8 cellular contexts compared by ENCODE assay signal in genomic region chr20:3202965-3203314, GRCh38. TPM values are rescaled to one million over a fixed set of nuclear protein-coding genes. Genes with fewer than 3 reads are reported as not detected.
DNase-seq lines count a peak whose midpoint lies in the region; ATAC-seq and TF ChIP-seq lines count a peak whose summit lies in the region.

No MANE protein-coding gene starts in this region.

- no peak for TF ChIP-seq CTCF in HCT116 (IDR thresholded peaks at IDR 0.05 in 2 of 3, conservative IDR thresholded peaks at IDR 0.05 in 1 of 3; ENCODE audit: borderline replicate concordance in 1 of 3, insufficient read depth in 1 of 3, low read depth in 2 of 3, low read length in 2 of 3)
- no peak for TF ChIP-seq CTCF in activated B cell treated with CpG ODN at 0.5 μM for 24 hours (IDR thresholded peaks at IDR 0.05)
- no peak for TF ChIP-seq CTCF in foreskin keratinocyte (conservative IDR thresholded peaks at IDR 0.05)
- TF ChIP-seq CTCF in smooth muscle cell (IDR thresholded peaks at IDR 0.05; ENCODE audit: borderline replicate concordance, insufficient read depth, poor library complexity, severe bottlenecking) = no peak

- DNase-seq in HCT116 (ENCODE audit: low read depth, low spot score) (no peak), activated B cell treated with CpG ODN at 0.5 μM for 24 hours (no peak), foreskin keratinocyte (no peak), smooth muscle cell (lab: John Stamatoyannopoulos, UW; ENCODE audit: unreplicated experiment) (no peak), NCI-H2107 treated with DMSO at 0.1 percent for 48 hours (lab: John Stamatoyannopoulos, UW; ENCODE audit: unreplicated experiment) (no peak), NCI-H1092 (lab: John Stamatoyannopoulos, UW) (no peak), SHP77 treated with DMSO at 0.1 percent for 48 hours (lab: John Stamatoyannopoulos, UW) (no peak)

- peaks cover 13% of the 10 kb centered on the region for H3K4me1 Mint-ChIP-seq in activated B cell treated with CpG ODN at 0.5 μM for 24 hours

- H3K27ac ChIP-seq in HCT116 (ENCODE audit: low read depth, low read length) (peak overlapping the region; percentile 87), foreskin keratinocyte (peak overlapping the region; percentile 7), smooth muscle cell (ENCODE audit: low read depth) (no peak overlapping the region)

- no peaks in the 10 kb centered on the region for H3K9me3 Mint-ChIP-seq in activated B cell treated with CpG ODN at 0.5 μM for 24 hours

- BruUV-seq in HCT116 (replicated peaks; lab: Mats Ljungman, UMichigan) = no TSS peak

- H3F3A ChIP-seq in smooth muscle cell (ENCODE audit: low read depth) = no peaks in the 10 kb centered on the region

- TF ChIP-seq POLR2A in HCT116 (IDR thresholded peaks at IDR 0.05; ENCODE audit: borderline replicate concordance, extremely low read depth, insufficient read depth, insufficient read length) = no peak

- intact Hi-C loops in HCT116 (cut with micrococcal nuclease) (no loop called here), activated B cell treated with CpG ODN at 0.5 μM for 24 hours (cut with micrococcal nuclease) (loop anchor here (5.0 to 10.0 kb wide), 2 partner anchors 46 to 562 kb away; partner anchors contain the start of genes ADISSP, FASTKD5 and UBOX5)

- POLR2A ChIA-PET in HCT116 (lab: Charles Lee) (no interaction called here), activated B cell treated with CpG ODN at 0.5 μM for 24 hours (lab: Charles Lee) (interaction anchor here (0.6 kb wide), 1 partner anchor 58 kb away, joined by 3 read pairs; no protein-coding TSS in a partner anchor)

- H3K4me3 Mint-ChIP-seq in activated B cell treated with CpG ODN at 0.5 μM for 24 hours = peak overlapping the region; percentile 32

- RAD21 ChIA-PET in HCT116 (lab: Charles Lee; ENCODE audit: low non-redundant PET in 1 of 2, low total read pairs in 2 of 2, uncharacterized antibody in 2 of 2, unreplicated experiment in 2 of 2) = no interaction called here

- CTCF ChIA-PET in HCT116 (lab: Charles Lee) (no interaction called here), activated B cell treated with CpG ODN at 0.5 μM for 24 hours (lab: Charles Lee) (no interaction called here)

- no peak overlapping the region for H2AFZ ChIP-seq in HCT116 (ENCODE audit: low read depth, low read length, poor library complexity, severe bottlenecking)
- H2AFZ ChIP-seq in smooth muscle cell (ENCODE audit: low read depth) = no peak overlapping the region

- WGBS in smooth muscle cell (ENCODE audit: low lambda C conversion rate) = 67% methylated on average over 9 of the region's 9 CpGs

- H3K9me3 ChIP-seq in HCT116 (ENCODE audit: control insufficient read depth in 1 of 2, insufficient read depth in 1 of 2, low read depth in 1 of 2, low read length in 2 of 2) (no peaks in the 10 kb centered on the region), smooth muscle cell (replicated peaks; ENCODE audit: low read depth) (no peaks in the 10 kb centered on the region)

- ATAC-seq in HCT116 = peak; percentile 4
- ATAC-seq in activated B cell treated with CpG ODN at 0.5 μM for 24 hours (ENCODE audit: low read depth) = no peak
- ATAC-seq in foreskin keratinocyte = peak; percentile 8
- no peak for ATAC-seq in GM19463 (IDR thresholded peaks at IDR 0.05; ENCODE audit: unreplicated experiment)

- peak overlapping the region; percentile 90 for H3K4me2 ChIP-seq in HCT116 (ENCODE audit: low read length)
- peak overlapping the region; percentile 90 for H3K4me2 ChIP-seq in smooth muscle cell

- H3K36me3 ChIP-seq in HCT116 (ENCODE audit: control insufficient read depth in 1 of 2, insufficient read depth in 2 of 2, low read length in 2 of 2) (peaks cover 15 to 17% of the 10 kb centered on the region in 2 experiments; a peak in 3 of 4 replicates), smooth muscle cell (ENCODE audit: low read depth) (peaks cover 10% of the 10 kb centered on the region)

- peaks cover 36% of the 10 kb centered on the region for H3K36me3 Mint-ChIP-seq in activated B cell treated with CpG ODN at 0.5 μM for 24 hours (ENCODE audit: low read depth)

- H3K9ac ChIP-seq in HCT116 (ENCODE audit: low read length) (peak overlapping the region; percentile 85), smooth muscle cell (ENCODE audit: low read depth) (no peak overlapping the region)

- TF ChIP-seq RAD21 in HCT116 (IDR thresholded peaks at IDR 0.05; ENCODE audit: low read depth) = no peak

- no peak overlapping the region for H3K27ac Mint-ChIP-seq in activated B cell treated with CpG ODN at 0.5 μM for 24 hours

- peaks cover 5 to 12% of the 10 kb centered on the region in 2 experiments; a peak in 2 of 4 replicates for H3K4me1 ChIP-seq in HCT116 (ENCODE audit: control insufficient read depth in 1 of 2, insufficient read depth in 2 of 2, low read length in 2 of 2)
- no peaks in the 10 kb centered on the region for H3K4me1 ChIP-seq in foreskin keratinocyte
- H3K4me1 ChIP-seq in smooth muscle cell (ENCODE audit: low read depth) = no peaks in the 10 kb centered on the region

- H3K79me2 ChIP-seq in HCT116 (ENCODE audit: insufficient read depth, low read length) (peaks cover 23% of the 10 kb centered on the region), smooth muscle cell (ENCODE audit: low read depth) (peaks cover 4% of the 10 kb centered on the region)

- H3K9me2 ChIP-seq in HCT116 (ENCODE audit: insufficient read depth) = no peaks in the 10 kb centered on the region

- H3K4me3 ChIP-seq in HCT116 (replicated peaks in 1 of 2; ENCODE audit: low read depth in 1 of 2, low read length in 2 of 2) (peak overlapping the region; percentile 94), smooth muscle cell (peak overlapping the region; percentile 86)

- H3K27me3 Mint-ChIP-seq in activated B cell treated with CpG ODN at 0.5 μM for 24 hours = no peaks in the 10 kb centered on the region

- H3K27me3 ChIP-seq in HCT116 (ENCODE audit: insufficient read depth, low read length) = no peaks in the 10 kb centered on the region
- H3K27me3 ChIP-seq in foreskin keratinocyte = no peaks in the 10 kb centered on the region
- H3K27me3 ChIP-seq in smooth muscle cell (ENCODE audit: low read depth) = no peaks in the 10 kb centered on the region

- H4K20me1 ChIP-seq in HCT116 (ENCODE audit: insufficient read depth) (no peaks in the 10 kb centered on the region), smooth muscle cell (ENCODE audit: low read depth) (no peaks in the 10 kb centered on the region)

TF ChIP-seq in HCT116, 20 proteins besides CTCF, POLR2A, EP300 and RAD21:
- TF ChIP-seq EZH2 (IDR thresholded peaks at IDR 0.05) (no peak), SP1 (IDR thresholded peaks at IDR 0.05; ENCODE audit: low read depth) (no peak), FOSL1 (IDR thresholded peaks at IDR 0.05; ENCODE audit: low read depth) (no peak), ZNF274 (IDR thresholded peaks at IDR 0.05; ENCODE audit: low read depth, low read length) (no peak), JUND (IDR thresholded peaks at IDR 0.05) (no peak), ZBTB33 (IDR thresholded peaks at IDR 0.05; ENCODE audit: extremely low read depth, insufficient replicate concordance, low read length) (no peak)

RNA-seq across cellular contexts. Expression of gene DDRGK1, which starts 1.5 kb away (rescaled TPM):
- total RNA-seq in HCT116 (2021; ENCODE audit: unreplicated experiment) (45.8 TPM), activated B cell treated with CpG ODN at 0.5 μM for 24 hours (37.1 and 46.1 TPM in 2 replicates), foreskin keratinocyte (42.3 and 47.4 TPM in 2 replicates), smooth muscle cell (20.4 and 55.4 TPM in 2 replicates)
- polyA plus RNA-seq in HCT116 (2012) = 53.5 and 57.2 TPM in 2 replicates
- polyA plus RNA-seq in foreskin keratinocyte (64.4 and 69.6 TPM in 2 replicates), smooth muscle cell (48.0 and 66.6 TPM in 2 replicates)

RNA-seq across cellular contexts. Expression of gene ITPA, which starts 6.4 kb away (rescaled TPM):
- total RNA-seq in HCT116 (2021; ENCODE audit: unreplicated experiment) = 77.3 TPM
- polyA plus RNA-seq in HCT116 (2012) = 34.8 and 51.5 TPM in 2 replicates
- total RNA-seq in activated B cell treated with CpG ODN at 0.5 μM for 24 hours = 82.1 and 84.8 TPM in 2 replicates
- total RNA-seq in foreskin keratinocyte = 47.2 and 58.0 TPM in 2 replicates
- 82.1 and 97.0 TPM in 2 replicates for polyA plus RNA-seq in foreskin keratinocyte
- 18.9 and 20.4 TPM in 2 replicates for total RNA-seq in smooth muscle cell
- 51.6 and 55.8 TPM in 2 replicates for polyA plus RNA-seq in smooth muscle cell

RNA-seq across cellular contexts. Expression of gene LZTS3, which starts 29.6 kb away (rescaled TPM):
- total RNA-seq in HCT116 (2021; ENCODE audit: unreplicated experiment) = 5.2 TPM
- 3.6 and 3.7 TPM in 2 replicates for polyA plus RNA-seq in HCT116 (2012)
- 0.64 and 0.84 TPM in 2 replicates for total RNA-seq in activated B cell treated with CpG ODN at 0.5 μM for 24 hours
- total RNA-seq in foreskin keratinocyte = 3.1 and 3.3 TPM in 2 replicates
- polyA plus RNA-seq in foreskin keratinocyte = 1.8 and 2.4 TPM in 2 replicates
- 3.6 and 6.9 TPM in 2 replicates for total RNA-seq in smooth muscle cell
- 6.1 and 9.0 TPM in 2 replicates for polyA plus RNA-seq in smooth muscle cell

RNA-seq across cellular contexts. Expression of gene SLC4A11, which starts 36.0 kb away (rescaled TPM):
- 22.7 TPM for total RNA-seq in HCT116 (2021; ENCODE audit: unreplicated experiment)
- 13.5 and 14.9 TPM in 2 replicates for polyA plus RNA-seq in HCT116 (2012)
- 0.58 and 0.88 TPM in 2 replicates for total RNA-seq in activated B cell treated with CpG ODN at 0.5 μM for 24 hours
- total RNA-seq in foreskin keratinocyte = 11.3 TPM in 2 replicates
- 9.6 and 10.2 TPM in 2 replicates for polyA plus RNA-seq in foreskin keratinocyte
- total RNA-seq in smooth muscle cell = 0.27 and 0.45 TPM in 2 replicates
- 1.5 and 3.4 TPM in 2 replicates for polyA plus RNA-seq in smooth muscle cell

RNA-seq across cellular contexts. Expression of gene FASTKD5, which starts 43.3 kb away (rescaled TPM):
- total RNA-seq in HCT116 (2021; ENCODE audit: unreplicated experiment) = 13.5 TPM
- polyA plus RNA-seq in HCT116 (2012) = 7.3 and 8.0 TPM in 2 replicates
- total RNA-seq in activated B cell treated with CpG ODN at 0.5 μM for 24 hours = 23.7 and 24.6 TPM in 2 replicates
- total RNA-seq in foreskin keratinocyte = 17.6 and 19.1 TPM in 2 replicates
- polyA plus RNA-seq in foreskin keratinocyte = 9.8 and 10.4 TPM in 2 replicates
- 17.2 and 24.2 TPM in 2 replicates for total RNA-seq in smooth muscle cell
- 11.8 TPM in 2 replicates for polyA plus RNA-seq in smooth muscle cell

Comparison
In these comparisons a context has a peak if more than half of its experiments do, and no peak if none do; other contexts are left out.
1. ATAC-seq: peak in HCT116 (single experiment) and foreskin keratinocyte (single experiment); none in activated B cell treated with CpG ODN at 0.5 μM for 24 hours (single experiment) and GM19463 (single experiment).